In the genomic region with DNA sequence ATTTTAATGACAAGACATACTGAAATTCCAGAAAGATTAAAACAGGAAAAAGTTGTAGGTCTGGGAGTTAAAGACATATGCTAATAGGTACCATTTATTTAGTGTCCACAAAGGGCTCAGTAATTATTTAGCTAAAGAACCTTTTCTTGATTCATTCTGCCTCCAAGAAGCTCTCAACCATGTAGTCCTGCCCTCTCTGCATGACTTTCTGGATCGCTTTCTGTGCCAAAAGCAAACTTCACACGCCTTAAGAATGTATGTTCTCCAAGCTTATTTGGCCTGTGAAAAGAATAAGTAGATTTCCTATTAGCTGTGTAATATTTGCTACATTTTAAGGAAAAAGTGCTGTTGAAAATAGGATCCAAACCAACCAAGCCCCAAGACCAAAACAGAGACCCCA, we compare ENCODE assay signal across 28 cellular contexts.
"Had no signal": no experiment of that assay in that cellular context is flagged by ENCODE, and none has a peak within 500 bp of the region (broad histone marks: within the 10 kb centered on the region; RNA-seq: fewer than 3 reads in every experiment).

No MANE protein-coding gene starts in this region.

- ATAC-seq: heart right ventricle; left colon; left ventricle myocardium superior; lower lobe of right lung; natural killer cell; psoas muscle; right lobe of liver; stimulated activated effector memory CD8-positive, alpha-beta T cell treated with anti-CD3 and anti-CD28 coated beads, Interleukin-12 subunit alpha, Interleukin-12 subunit beta, amount 100 ng/mL, for 72 hours; upper lobe of right lung had no signal

- H3K9me3 Mint-ChIP-seq: dendritic cell treated with granulocyte-macrophage colony-stimulating factor and Interleukin-4, amounts not matched to agents 40 ng/mL and 50 ng/mL, for 4 days; natural killer cell; stimulated activated effector memory CD8-positive, alpha-beta T cell treated with anti-CD3 and anti-CD28 coated beads, Interleukin-12 subunit alpha, Interleukin-12 subunit beta, amount 100 ng/mL, for 72 hours had no signal

- DNase-seq: central memory CD4-positive, alpha-beta T cell; colonic mucosa; effector CD8-positive, alpha-beta T cell; erythroblast; esophagus squamous epithelium; foreskin melanocyte; glutamatergic neuron; heart right ventricle; hippocampal formation; left colon; left ventricle myocardium superior; lower lobe of right lung; natural killer cell; nucleus accumbens; ovary; posterior cingulate gyrus; psoas muscle; right lobe of liver; small intestine; stimulated activated CD4-positive, alpha-beta T cell treated with anti-CD3 and anti-CD28 coated beads, Interleukin-15, amount 100 ng/mL, for 24 hours; stimulated activated CD4-positive, alpha-beta T cell treated with anti-CD3 and anti-CD28 coated beads, Interleukin-4, amount 100 ng/mL, for 1 hour; stimulated activated naive CD4-positive, alpha-beta T cell treated with Interleukin-2 at 50 U/mL for 16 hours; stomach; upper lobe of right lung; uterus had no signal

- H3K27ac Mint-ChIP-seq: dendritic cell treated with granulocyte-macrophage colony-stimulating factor and Interleukin-4, amounts not matched to agents 40 ng/mL and 50 ng/mL, for 4 days; natural killer cell; stimulated activated effector memory CD8-positive, alpha-beta T cell treated with anti-CD3 and anti-CD28 coated beads, Interleukin-12 subunit alpha, Interleukin-12 subunit beta, amount 100 ng/mL, for 72 hours had no signal

- H3K27ac ChIP-seq: colonic mucosa, esophagus squamous epithelium, heart right ventricle, lower lobe of right lung, ovary, psoas muscle, right lobe of liver, stomach, tibial nerve, upper lobe of right lung, uterus had no signal

- H3K36me3 ChIP-seq: colonic mucosa, esophagus squamous epithelium, heart right ventricle, lower lobe of right lung, ovary, right lobe of liver, stomach, tibial nerve, upper lobe of right lung, uterus had no signal

- H3K4me3 Mint-ChIP-seq: dendritic cell treated with granulocyte-macrophage colony-stimulating factor and Interleukin-4, amounts not matched to agents 40 ng/mL and 50 ng/mL, for 4 days; natural killer cell; stimulated activated effector memory CD8-positive, alpha-beta T cell treated with anti-CD3 and anti-CD28 coated beads, Interleukin-12 subunit alpha, Interleukin-12 subunit beta, amount 100 ng/mL, for 72 hours had no signal

- H3K4me1 Mint-ChIP-seq: natural killer cell; stimulated activated effector memory CD8-positive, alpha-beta T cell treated with anti-CD3 and anti-CD28 coated beads, Interleukin-12 subunit alpha, Interleukin-12 subunit beta, amount 100 ng/mL, for 72 hours had no signal

- H3K36me3 Mint-ChIP-seq: natural killer cell; stimulated activated effector memory CD8-positive, alpha-beta T cell treated with anti-CD3 and anti-CD28 coated beads, Interleukin-12 subunit alpha, Interleukin-12 subunit beta, amount 100 ng/mL, for 72 hours had no signal

- H3K27me3 Mint-ChIP-seq: dendritic cell treated with granulocyte-macrophage colony-stimulating factor and Interleukin-4, amounts not matched to agents 40 ng/mL and 50 ng/mL, for 4 days had no signal

- H3K9me3 ChIP-seq: colonic mucosa, esophagus squamous epithelium, lower lobe of right lung, ovary, right lobe of liver, stomach, tibial nerve, upper lobe of right lung, uterus had no signal

- H3K27me3 ChIP-seq: colonic mucosa, esophagus squamous epithelium, heart right ventricle, ovary, right lobe of liver, stomach, tibial nerve, upper lobe of right lung, uterus had no signal

- H3K4me3 ChIP-seq: colonic mucosa, esophagus squamous epithelium, heart right ventricle, lower lobe of right lung, ovary, psoas muscle, right lobe of liver, stomach, tibial nerve, upper lobe of right lung, uterus had no signal

- H3K4me1 ChIP-seq: colonic mucosa, heart right ventricle, lower lobe of right lung, psoas muscle, right lobe of liver, stomach, tibial nerve, upper lobe of right lung, uterus had no signal
